ENCODE assay signal across 8 cellular contexts in genomic region chr12:50220357-50221061, GRCh38.
DNase-seq lines count a peak whose midpoint lies in the region; ATAC-seq lines count a peak whose summit lies in the region.

No MANE protein-coding gene starts in this region.

- ATAC-seq in GM18907 (IDR thresholded peaks at IDR 0.05; ENCODE audit: unreplicated experiment): peak; percentile 41
- peak; percentile 88 for ATAC-seq in activated naive CD8-positive, alpha-beta T cell treated with anti-CD3 and anti-CD28 coated beads, Interleukin-2, amount 50 U/mL, for 24 hours
- peak; percentile 96 for ATAC-seq in stimulated activated naive CD8-positive, alpha-beta T cell treated with anti-CD3 and anti-CD28 coated beads, Interleukin-15, amount 100 ng/mL, for 72 hours
- no peak for ATAC-seq in GM19455 (IDR thresholded peaks at IDR 0.05; ENCODE audit: unreplicated experiment)

- no peak overlapping the region for H3K27ac Mint-ChIP-seq in activated naive CD8-positive, alpha-beta T cell treated with anti-CD3 and anti-CD28 coated beads, Interleukin-2, amount 50 U/mL, for 24 hours
- peak overlapping the region in 1 of 2 donors; percentile 93 for H3K27ac Mint-ChIP-seq in stimulated activated naive CD8-positive, alpha-beta T cell treated with anti-CD3 and anti-CD28 coated beads, Interleukin-15, amount 100 ng/mL, for 72 hours

- DNase-seq in AML-193 (lab: John Stamatoyannopoulos, UW): peak; percentile 37 to 46
- peak; percentile 17 to 60 for DNase-seq in Kasumi-1 (lab: John Stamatoyannopoulos, UW)
- no peak for DNase-seq in activated naive CD8-positive, alpha-beta T cell treated with anti-CD3 and anti-CD28 coated beads, Interleukin-2, amount 50 U/mL, for 24 hours
- peak; percentile 39 to 72 for DNase-seq in stimulated activated naive CD8-positive, alpha-beta T cell treated with anti-CD3 and anti-CD28 coated beads, Interleukin-15, amount 100 ng/mL, for 72 hours
- no peak for DNase-seq in activated CD4-positive, CD25-positive, alpha-beta regulatory T cell (lab: John Stamatoyannopoulos, UW)

- peak overlapping the region; percentile 39 for H3K4me3 ChIP-seq in iPS-11a (ENCODE audit: low read depth, low read length)

- H3K9me3 Mint-ChIP-seq in activated naive CD8-positive, alpha-beta T cell treated with anti-CD3 and anti-CD28 coated beads, Interleukin-2, amount 50 U/mL, for 24 hours: no peaks in the 10 kb centered on the region
- no peaks in the 10 kb centered on the region for H3K9me3 Mint-ChIP-seq in stimulated activated naive CD8-positive, alpha-beta T cell treated with anti-CD3 and anti-CD28 coated beads, Interleukin-15, amount 100 ng/mL, for 72 hours

- H3K4me3 Mint-ChIP-seq in activated naive CD8-positive, alpha-beta T cell treated with anti-CD3 and anti-CD28 coated beads, Interleukin-2, amount 50 U/mL, for 24 hours: no peak overlapping the region
- H3K4me3 Mint-ChIP-seq in stimulated activated naive CD8-positive, alpha-beta T cell treated with anti-CD3 and anti-CD28 coated beads, Interleukin-15, amount 100 ng/mL, for 72 hours: no peak overlapping the region

- H3K4me1 Mint-ChIP-seq in activated naive CD8-positive, alpha-beta T cell treated with anti-CD3 and anti-CD28 coated beads, Interleukin-2, amount 50 U/mL, for 24 hours: peaks cover 25% of the 10 kb centered on the region
- H3K4me1 Mint-ChIP-seq in stimulated activated naive CD8-positive, alpha-beta T cell treated with anti-CD3 and anti-CD28 coated beads, Interleukin-15, amount 100 ng/mL, for 72 hours: peaks cover 44% of the 10 kb centered on the region

- H3K27me3 Mint-ChIP-seq in activated naive CD8-positive, alpha-beta T cell treated with anti-CD3 and anti-CD28 coated beads, Interleukin-2, amount 50 U/mL, for 24 hours: no peaks in the 10 kb centered on the region
- no peaks in the 10 kb centered on the region for H3K27me3 Mint-ChIP-seq in stimulated activated naive CD8-positive, alpha-beta T cell treated with anti-CD3 and anti-CD28 coated beads, Interleukin-15, amount 100 ng/mL, for 72 hours

- peaks cover 12% of the 10 kb centered on the region for H3K36me3 Mint-ChIP-seq in activated naive CD8-positive, alpha-beta T cell treated with anti-CD3 and anti-CD28 coated beads, Interleukin-2, amount 50 U/mL, for 24 hours (ENCODE audit: low read depth)

Comparison
In these comparisons a context has a peak if more than half of its experiments do, and no peak if none do; other contexts are left out.
1. DNase-seq: peak in AML-193 (2 of 2), Kasumi-1 (2 of 2) and stimulated activated naive CD8-positive, alpha-beta T cell treated with anti-CD3 and anti-CD28 coated beads, Interleukin-15, amount 100 ng/mL, for 72 hours (2 of 2); none in activated naive CD8-positive, alpha-beta T cell treated with anti-CD3 and anti-CD28 coated beads, Interleukin-2, amount 50 U/mL, for 24 hours (single experiment) and activated CD4-positive, CD25-positive, alpha-beta regulatory T cell (0 of 4).